ENCODE assay signal across 2 cellular contexts in genomic region chr6:158941246-158941645, GRCh38.
TF ChIP-seq lines count a peak whose summit lies in the region.

No MANE protein-coding gene starts in this region.

TF ChIP-seq in IMR-90, 13 proteins besides CTCF, POLR2A, EP300 and RAD21:
- no peak for TF ChIP-seq RCOR1 (IDR thresholded peaks at IDR 0.05; ENCODE audit: insufficient replicate concordance, low read length)
- no peak for TF ChIP-seq CHD1 (IDR thresholded peaks at IDR 0.05; ENCODE audit: low read depth, low read length)
TF ChIP-seq in IMR-90: peak in this region for 0.

TF ChIP-seq in H1, 55 proteins besides CTCF, POLR2A, EP300 and RAD21:
- TF ChIP-seq JUN (IDR thresholded peaks at IDR 0.05; ENCODE audit: low read depth, low read length) (no peak), USF2 (IDR thresholded peaks at IDR 0.05; ENCODE audit: low read length) (no peak), KDM5A (IDR thresholded peaks at IDR 0.05; ENCODE audit: low read length) (no peak), CTBP2 (IDR thresholded peaks at IDR 0.05; ENCODE audit: borderline replicate concordance, insufficient read depth, insufficient read length, low read length) (no peak), KDM4A (IDR thresholded peaks at IDR 0.05; ENCODE audit: low read depth, low read length, severe bottlenecking) (no peak), MAX (IDR thresholded peaks at IDR 0.05) (no peak), CHD2 (IDR thresholded peaks at IDR 0.05; ENCODE audit: low read length) (no peak), TAF7 (optimal IDR thresholded peaks at IDR 0.05; ENCODE audit: borderline replicate concordance, low read depth, low read length) (no peak), RBBP5 (IDR thresholded peaks at IDR 0.05; ENCODE audit: borderline replicate concordance, low read depth, low read length) (no peak), PHF8 (conservative IDR thresholded peaks at IDR 0.05; ENCODE audit: low read depth, low read length) (no peak)
